ENCODE assay signal across 28 cellular contexts in the genomic region with DNA sequence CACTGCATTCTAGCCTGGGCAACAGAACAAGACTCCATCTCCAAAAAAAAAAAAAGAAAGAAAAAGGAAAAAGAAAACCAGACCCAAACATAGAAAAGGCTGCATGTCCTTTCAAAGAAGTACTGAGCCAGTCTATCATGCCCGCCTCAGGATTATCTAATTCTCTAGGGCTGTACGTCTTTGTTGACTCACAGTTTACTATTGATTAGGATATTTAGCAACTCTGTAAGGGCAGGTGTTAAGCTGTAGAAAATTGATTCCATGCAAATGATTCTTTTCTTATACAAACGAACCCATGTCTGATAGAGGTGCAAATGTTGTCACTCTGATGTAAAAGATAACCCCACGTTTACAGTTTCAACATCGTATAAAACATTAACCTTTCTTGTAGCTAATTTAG.
"Had no signal": no experiment of that assay in that cellular context is flagged by ENCODE, and none has a peak within 500 bp of the region (broad histone marks: within the 10 kb centered on the region; RNA-seq: fewer than 3 reads in every experiment).

No MANE protein-coding gene starts in this region.

- H3K36me3 ChIP-seq: brain microvascular endothelial cell, cardiac muscle cell had no signal

- H3K4me3 ChIP-seq: cardiac muscle cell, SK-N-MC had no signal

- H3K27ac ChIP-seq: brain microvascular endothelial cell, cardiac muscle cell, SK-N-MC had no signal

- DNase-seq: activated B cell treated with CpG ODN at 0.5 μM for 24 hours; activated CD4-positive, alpha-beta T cell treated with anti-CD3 and anti-CD28 coated beads for 1 hour; activated CD4-positive, alpha-beta T cell treated with anti-CD3 and anti-CD28 coated beads, Interleukin-2, amount 10 ng/mL, durations not matched to agents 24 days and 14 days; activated CD4-positive, alpha-beta T cell treated with anti-CD3 and anti-CD28 coated beads, Interleukin-2, amount 50 U/mL, for 48 hours; activated CD8-positive, alpha-beta memory T cell treated with anti-CD3 and anti-CD28 coated beads for 24 hours; activated gamma-delta T cell; activated naive CD4-positive, alpha-beta T cell treated with anti-CD3 and anti-CD28 coated beads for 36 hours; activated T-cell treated with anti-CD3 and anti-CD28 coated beads for 4 hours; activated T-cell treated with anti-CD3 and anti-CD28 coated beads, Interleukin-2, amount 50 U/mL, for 48 hours; amygdala; brain microvascular endothelial cell; NCI-H1048; NCI-H146; NCI-H187 treated with DMSO at 0.1 percent for 48 hours; NCI-H2081 treated with DMSO at 0.1 percent for 48 hours; NCI-H446; NCI-H774; NK-92 treated with Interleukin-12 subunit alpha and Interleukin-12 subunit beta, amount 100 ng/mL, for 24 hours; OCI-M1; RPMI8226; T-cell; T-helper 2 cell; T1000 had no signal

- H3K27me3 ChIP-seq: brain microvascular endothelial cell, cardiac muscle cell had no signal

- ATAC-seq: activated T-helper 17 cell treated with anti-CD3 and anti-CD28 coated beads, Interleukin-2, amount 50 U/mL, for 72 hours; Panc1; Right ventricle myocardium inferior; T-cell had no signal
